ENCODE assay signal across 15 cellular contexts in genomic region chr5:5432020-5432707, GRCh38. TPM values are rescaled to one million over a fixed set of nuclear protein-coding genes. Genes with fewer than 3 reads are reported as not detected.
DNase-seq lines count a peak whose midpoint lies in the region; TF ChIP-seq lines count a peak whose summit lies in the region.
"Had no signal": no experiment of that assay in that cellular context is flagged by ENCODE, and none has a peak within 500 bp of the region (broad histone marks: within the 10 kb centered on the region; RNA-seq: fewer than 3 reads in every experiment).

No MANE protein-coding gene starts in this region.

- no peaks in the 10 kb centered on the region for H3K27me3 ChIP-seq in OCI-LY3 (ENCODE audit: low read depth, low read length)
- H3K27me3 ChIP-seq: neural progenitor cell, SJSA1, suprapubic skin had no signal

- peak overlapping the region; percentile 3; the same call in 1 of the 2 replicates for H3K4me2 ChIP-seq in OCI-LY3 (ENCODE audit: low read length)
- H3K4me2 ChIP-seq: neural progenitor cell had no signal

- no peak overlapping the region for H3K4me3 ChIP-seq in OCI-LY3 (ENCODE audit: low read length)
- H3K4me3 ChIP-seq in skeletal muscle cell (ENCODE audit: low read depth, low read length) = no peak overlapping the region
- H3K4me3 ChIP-seq: neural progenitor cell, SJSA1, suprapubic skin had no signal

- no peaks in the 10 kb centered on the region for H3K9me3 ChIP-seq in OCI-LY3 (ENCODE audit: insufficient read depth, low read length)
- H3K9me3 ChIP-seq: SJSA1, suprapubic skin had no signal

- peaks cover 4% of the 10 kb centered on the region for H3K36me3 ChIP-seq in OCI-LY3 (replicated peaks; ENCODE audit: low read depth, low read length)
- H3K36me3 ChIP-seq: suprapubic skin had no signal

- H2AFZ ChIP-seq in OCI-LY3 (ENCODE audit: low read depth, low read length) = no peak overlapping the region
- H2AFZ ChIP-seq: neural progenitor cell had no signal

- H3K9ac ChIP-seq in OCI-LY3 (ENCODE audit: low read length) = no peak overlapping the region
- H3K9ac ChIP-seq: neural progenitor cell had no signal

- H3K4me1 ChIP-seq in OCI-LY3 (ENCODE audit: low read length) = peaks cover 6% of the 10 kb centered on the region; the same call in 1 of the 2 replicates
- H3K4me1 ChIP-seq: neural progenitor cell, SJSA1 had no signal

- peaks cover 6% of the 10 kb centered on the region; the same call in 1 of the 2 replicates for H4K20me1 ChIP-seq in OCI-LY3 (ENCODE audit: insufficient read depth, low read length)

- H3K79me2 ChIP-seq in OCI-LY3 (ENCODE audit: low read length) = peaks cover 88% of the 10 kb centered on the region

- H3K27ac ChIP-seq in OCI-LY3 (ENCODE audit: low read length) = no peak overlapping the region
- H3K27ac ChIP-seq: neural progenitor cell, SJSA1, suprapubic skin had no signal

- peak; percentile 63 for DNase-seq in HCEC 1CT
- DNase-seq in dermis blood vessel endothelial cell = peak; percentile 50
- DNase-seq in skeletal muscle cell (ENCODE audit: low read depth) = peak; percentile 33
- DNase-seq in NCI-H2081 (lab: John Stamatoyannopoulos, UW) = no peak
- DNase-seq in stimulated activated CD4-positive, alpha-beta T cell treated with anti-CD3 and anti-CD28 coated beads, Interleukin-1b, Interleukin-23, amount 100 ng/mL, for 48 hours = no peak
- DNase-seq in NCI-H1436 treated with DMSO at 0.1 percent for 48 hours (lab: John Stamatoyannopoulos, UW) = no peak
- DNase-seq: CD8-positive, alpha-beta memory T cell; effector CD4-positive, alpha-beta T cell; KG1; NCI-H2029 treated with DMSO at 0.1 percent for 48 hours; NCI-H82 had no signal

- TF ChIP-seq CTCF in OCI-LY3 (IDR thresholded peaks at IDR 0.05; ENCODE audit: low read depth, low read length) = no peak

RNA-seq across cellular contexts. Expression of gene ICE1, which starts 9.7 kb away (rescaled TPM):
- 33.0 and 37.6 TPM in 2 replicates for total RNA-seq in dermis blood vessel endothelial cell

Comparison
In these comparisons a context has a peak if more than half of its experiments do, and no peak if none do; other contexts are left out.
1. DNase-seq: peak in HCEC 1CT (single experiment), dermis blood vessel endothelial cell (single experiment) and skeletal muscle cell (single experiment); none in NCI-H2081 (0 of 2), stimulated activated CD4-positive, alpha-beta T cell treated with anti-CD3 and anti-CD28 coated beads, Interleukin-1b, Interleukin-23, amount 100 ng/mL, for 48 hours (single experiment) and NCI-H1436 treated with DMSO at 0.1 percent for 48 hours (single experiment).